ENCODE assay signal across 19 cellular contexts in genomic region chr4:22473268-22473667, GRCh38. TPM values are rescaled to one million over a fixed set of nuclear protein-coding genes. Genes with fewer than 3 reads are reported as not detected.
A peak's percentile ranks its signal among the peaks of the same experiment; 100 is the strongest.
DNase-seq lines count a peak whose midpoint lies in the region; ATAC-seq, FAIRE-seq and TF ChIP-seq lines count a peak whose summit lies in the region.
"Had no signal": no experiment of that assay in that cellular context is flagged by ENCODE, and none has a peak within 500 bp of the region (broad histone marks: within the 10 kb centered on the region; RNA-seq: fewer than 3 reads in every experiment).

No MANE protein-coding gene starts in this region.

- peaks cover 2% of the 10 kb centered on the region for H3K9me1 ChIP-seq in keratinocyte (ENCODE audit: control insufficient read depth, extremely low read depth, insufficient read depth, low read length)

- CTCF ChIA-PET in mammary epithelial cell (lab: Charles Lee; ENCODE audit: low non-redundant PET), result no interaction called here

- dilution Hi-C loops in mammary epithelial cell (cut with HindIII; ENCODE audit: low sequenced_read_pairs), result no loop called here
- dilution Hi-C loops in keratinocyte (cut with MboI; ENCODE audit: extremely low pct_ligation_motif_present, low sequenced_read_pairs), result no loop called here

- H4K20me1 ChIP-seq in mammary epithelial cell (ENCODE audit: insufficient read depth, low read length) (no peaks in the 10 kb centered on the region), keratinocyte (ENCODE audit: control insufficient read depth, extremely low read depth, insufficient read depth, low read length) (no peaks in the 10 kb centered on the region)

- peak overlapping the region; percentile 44 for H3K4me2 ChIP-seq in mammary epithelial cell (ENCODE audit: insufficient read depth, low read depth, low read length)
- H3K4me2 ChIP-seq in keratinocyte (ENCODE audit: control insufficient read depth, extremely low read depth, insufficient read depth, low read depth, low read length), result no peak overlapping the region

- 2% methylated on average over 4 of the region's 4 CpGs for whole genome bisulfite sequencing in mammary epithelial cell (ENCODE audit: low coverage, missing lambda C conversion rate)

- H2AFZ ChIP-seq in mammary epithelial cell (ENCODE audit: low read depth, low read length), result no peak overlapping the region
- H2AFZ ChIP-seq in keratinocyte (ENCODE audit: control insufficient read depth, low read length), result no peak overlapping the region

- no peak overlapping the region for H3K9ac ChIP-seq in mammary epithelial cell (ENCODE audit: insufficient read depth, low read length)
- no peak overlapping the region for H3K9ac ChIP-seq in keratinocyte (ENCODE audit: control insufficient read depth, extremely low read depth, insufficient read depth, low read length)

- H3K36me3 Mint-ChIP-seq in osteocyte (ENCODE audit: unreplicated experiment) (peaks cover 12% of the 10 kb centered on the region), progenitor cell of endocrine pancreas (ENCODE audit: insufficient read depth) (peaks cover 31% of the 10 kb centered on the region)
- H3K36me3 Mint-ChIP-seq: IgD-negative memory B cell; stimulated activated effector memory CD8-positive, alpha-beta T cell treated with anti-CD3 and anti-CD28 coated beads, Interleukin-12 subunit alpha, Interleukin-12 subunit beta, amount 100 ng/mL, for 72 hours had no signal

- H3K4me3 ChIP-seq in AG10803 (ENCODE audit: low read length), result no peak overlapping the region
- no peak overlapping the region for H3K4me3 ChIP-seq in mammary epithelial cell (replicated peaks in 1 of 3; ENCODE audit: insufficient read depth in 1 of 3, low read depth in 2 of 3, low read length in 3 of 3)
- H3K4me3 ChIP-seq in keratinocyte (ENCODE audit: control insufficient read depth in 2 of 3, extremely low read depth in 1 of 3, insufficient read depth in 2 of 3, low read depth in 1 of 3, low read length in 3 of 3), result no peak overlapping the region
- H3K4me3 ChIP-seq in lower lobe of right lung, result no peak overlapping the region

- DNase-seq in AG10803 (ENCODE audit: low read depth), result peak; percentile 41
- DNase-seq in LHCN-M2 (ENCODE audit: low read depth), result peak; percentile 72
- peak; percentile 80 for DNase-seq in mammary epithelial cell
- peak; percentile 58 for DNase-seq in keratinocyte (ENCODE audit: low read depth, low spot score)
- DNase-seq in lower lobe of right lung, result no peak
- no peak for DNase-seq in osteocyte (ENCODE audit: extremely low spot score, unreplicated experiment)
- DNase-seq in OCI-M2 (lab: John Stamatoyannopoulos, UW; ENCODE audit: unreplicated experiment), result no peak
- no peak for DNase-seq in progenitor cell of endocrine pancreas (ENCODE audit: low spot score, unreplicated experiment)
- DNase-seq: activated CD4-positive, alpha-beta T cell treated with anti-CD3 and anti-CD28 coated beads, Interleukin-2, amount 50 U/mL, for 48 hours; DND-41; NCI-H1436; NCI-H524; T-helper 9 cell had no signal

- no peaks in the 10 kb centered on the region for H3K27me3 ChIP-seq in mammary epithelial cell (ENCODE audit: insufficient read depth, low read length)
- H3K27me3 ChIP-seq in keratinocyte (ENCODE audit: control insufficient read depth, extremely low read depth, insufficient read depth, low read length), result no peaks in the 10 kb centered on the region
- no peaks in the 10 kb centered on the region for H3K27me3 ChIP-seq in lower lobe of right lung (ENCODE audit: low read depth)

- H3K9me3 Mint-ChIP-seq in osteocyte (ENCODE audit: unreplicated experiment), result no peaks in the 10 kb centered on the region
- H3K9me3 Mint-ChIP-seq in progenitor cell of endocrine pancreas (ENCODE audit: low read depth), result peaks cover 8% of the 10 kb centered on the region

- no TSS peak for BruUV-seq in mammary epithelial cell (replicated peaks; lab: Mats Ljungman, UMichigan)

- no peak overlapping the region for H3K27ac Mint-ChIP-seq in osteocyte (ENCODE audit: unreplicated experiment)
- no peak overlapping the region for H3K27ac Mint-ChIP-seq in progenitor cell of endocrine pancreas
- H3K27ac Mint-ChIP-seq: activated T-helper 17 cell treated with anti-CD3 and anti-CD28 coated beads, Interleukin-2, amount 50 U/mL, for 72 hours; B cell; IgD-negative memory B cell; stimulated activated effector memory CD8-positive, alpha-beta T cell treated with anti-CD3 and anti-CD28 coated beads, Interleukin-12 subunit alpha, Interleukin-12 subunit beta, amount 100 ng/mL, for 72 hours had no signal

- H3K9me3 ChIP-seq in mammary epithelial cell (replicated peaks; ENCODE audit: insufficient read depth, low read length), result no peaks in the 10 kb centered on the region
- no peaks in the 10 kb centered on the region for H3K9me3 ChIP-seq in keratinocyte (ENCODE audit: control insufficient read depth, low read depth, low read length)
- no peaks in the 10 kb centered on the region for H3K9me3 ChIP-seq in lower lobe of right lung

- no peaks in the 10 kb centered on the region for H3K27me3 Mint-ChIP-seq in osteocyte (ENCODE audit: unreplicated experiment)
- H3K27me3 Mint-ChIP-seq in progenitor cell of endocrine pancreas, result no peaks in the 10 kb centered on the region
- H3K27me3 Mint-ChIP-seq: activated T-helper 17 cell treated with anti-CD3 and anti-CD28 coated beads, Interleukin-2, amount 50 U/mL, for 72 hours; B cell; brain; IgD-negative memory B cell had no signal

- TF ChIP-seq CTCF in AG10803 (conservative IDR thresholded peaks at IDR 0.05; ENCODE audit: low read length) (no peak), mammary epithelial cell (conservative IDR thresholded peaks at IDR 0.05 in 1 of 2, IDR thresholded peaks at IDR 0.05 in 1 of 2; ENCODE audit: extremely low read depth in 1 of 2, insufficient read depth in 1 of 2, low read depth in 1 of 2, low read length in 2 of 2) (no peak), keratinocyte (optimal IDR thresholded peaks at IDR 0.05 in 1 of 3, IDR thresholded peaks at IDR 0.05 in 1 of 3, conservative IDR thresholded peaks at IDR 0.05 in 1 of 3; ENCODE audit: extremely low read depth in 1 of 3, insufficient read depth in 2 of 3, low read length in 3 of 3) (no peak), lower lobe of right lung (IDR thresholded peaks at IDR 0.05) (no peak), osteocyte (IDR thresholded peaks at IDR 0.05) (no peak), progenitor cell of endocrine pancreas (IDR thresholded peaks at IDR 0.05; ENCODE audit: unreplicated experiment) (no peak)

- ATAC-seq in lower lobe of right lung, result no peak
- ATAC-seq: activated T-helper 17 cell treated with anti-CD3 and anti-CD28 coated beads, Interleukin-2, amount 50 U/mL, for 72 hours; stimulated activated effector memory CD8-positive, alpha-beta T cell treated with anti-CD3 and anti-CD28 coated beads, Interleukin-12 subunit alpha, Interleukin-12 subunit beta, amount 100 ng/mL, for 72 hours had no signal

- intact Hi-C loops in mammary epithelial cell (cut with micrococcal nuclease), result loop anchor here (1.0 to 2.0 kb wide), 3 partner anchors 10 to 42 kb away; no protein-coding TSS in a partner anchor
- intact Hi-C loops in lower lobe of right lung (cut with DNase I), result no loop called here

- peak; percentile 87 for FAIRE-seq in keratinocyte (lab: Jason Lieb, UNC)
- FAIRE-seq: GM19239 had no signal

- H3K36me3 ChIP-seq in mammary epithelial cell (ENCODE audit: insufficient read depth, low read length) (no peaks in the 10 kb centered on the region), keratinocyte (ENCODE audit: control insufficient read depth in 2 of 2, extremely low read depth in 1 of 2, insufficient read depth in 2 of 2, low read length in 2 of 2) (peaks cover 3% of the 10 kb centered on the region in 2 experiments), lower lobe of right lung (no peaks in the 10 kb centered on the region)

- H3K79me2 ChIP-seq in mammary epithelial cell (ENCODE audit: insufficient read depth, low read length), result peaks cover 82% of the 10 kb centered on the region
- H3K79me2 ChIP-seq in keratinocyte (ENCODE audit: control insufficient read depth, insufficient read depth, low read length), result peaks cover 57% of the 10 kb centered on the region

- H3K27ac ChIP-seq in mammary epithelial cell (ENCODE audit: insufficient read depth, low read depth, low read length) (peak overlapping the region; percentile 65), keratinocyte (ENCODE audit: control insufficient read depth, insufficient read depth, low read length) (peak overlapping the region; percentile 50), lower lobe of right lung (no peak overlapping the region)

- H3K4me1 ChIP-seq in mammary epithelial cell (ENCODE audit: insufficient read depth, low read length) (peaks cover 44% of the 10 kb centered on the region), keratinocyte (ENCODE audit: control insufficient read depth, extremely low read depth, insufficient read depth, low read length) (peaks cover 41% of the 10 kb centered on the region), lower lobe of right lung (no peaks in the 10 kb centered on the region)

- H3K4me1 Mint-ChIP-seq in osteocyte (ENCODE audit: unreplicated experiment) (peaks cover 23% of the 10 kb centered on the region), progenitor cell of endocrine pancreas (ENCODE audit: low read depth) (peaks cover 23% of the 10 kb centered on the region)
- H3K4me1 Mint-ChIP-seq: activated T-helper 17 cell treated with anti-CD3 and anti-CD28 coated beads, Interleukin-2, amount 50 U/mL, for 72 hours; B cell; IgD-negative memory B cell; stimulated activated effector memory CD8-positive, alpha-beta T cell treated with anti-CD3 and anti-CD28 coated beads, Interleukin-12 subunit alpha, Interleukin-12 subunit beta, amount 100 ng/mL, for 72 hours had no signal

- H3K4me3 Mint-ChIP-seq in osteocyte (ENCODE audit: unreplicated experiment), result no peak overlapping the region
- H3K4me3 Mint-ChIP-seq in progenitor cell of endocrine pancreas (ENCODE audit: low read depth), result no peak overlapping the region
- H3K4me3 Mint-ChIP-seq: activated T-helper 17 cell treated with anti-CD3 and anti-CD28 coated beads, Interleukin-2, amount 50 U/mL, for 72 hours; B cell; brain; IgD-negative memory B cell; stimulated activated effector memory CD8-positive, alpha-beta T cell treated with anti-CD3 and anti-CD28 coated beads, Interleukin-12 subunit alpha, Interleukin-12 subunit beta, amount 100 ng/mL, for 72 hours had no signal

- in situ Hi-C loops in mammary epithelial cell (cut with MboI; ENCODE audit: low sequenced_read_pairs in 2 of 2), result no loop called here

RNA-seq across cellular contexts. Expression of gene ADGRA3, which starts 42.6 kb away (rescaled TPM):
- total RNA-seq in LHCN-M2 (2014; rRNA removed) (25.5 and 29.2 TPM in 2 replicates), mammary epithelial cell (10 to 100 TPM; 48.0 to 66.8 TPM), lower lobe of right lung (15.8 TPM), osteocyte (32.2 and 34.0 TPM in 2 replicates), progenitor cell of endocrine pancreas (127 and 145 TPM in 2 replicates)
- 10.2 TPM for polyA plus RNA-seq in LHCN-M2 (2012)
- polyA plus RNA-seq in mammary epithelial cell (35.2 TPM), keratinocyte (35.1 to 38.7 TPM (median 36.4 TPM) in 3 replicates)
- polyA minus RNA-seq in mammary epithelial cell (138 TPM), keratinocyte (55.7 to 129 TPM (median 90.1 TPM) in 3 replicates)
- 17.7 TPM for polyA plus RNA-seq in keratinocyte (2011; ENCODE audit: low read depth)
- polyA plus RNA-seq in keratinocyte (2011; cell fraction: cytosol; rRNA removed), result 15.6 and 24.3 TPM in 2 replicates
- polyA plus RNA-seq in keratinocyte (2011; cell fraction: nucleus; rRNA removed), result 61.9 and 72.5 TPM in 2 replicates
- polyA plus RNA-seq in keratinocyte (2012; ENCODE audit: low replicate concordance), result 23.1 and 30.2 TPM in 2 replicates
- polyA minus RNA-seq in keratinocyte (2011; cell fraction: cytosol; rRNA and poly(A)+ RNA removed), result 31.3 TPM
- polyA minus RNA-seq in keratinocyte (2011; cell fraction: nucleus; rRNA and poly(A)+ RNA removed), result 75.0 and 117 TPM in 2 replicates
- total RNA-seq: B cell had no signal

Comparison
In these comparisons a context has a peak if more than half of its experiments do, and no peak if none do; other contexts are left out.
1. DNase-seq: peak in AG10803 (single experiment), LHCN-M2 (single experiment), mammary epithelial cell (single experiment) and keratinocyte (single experiment); none in lower lobe of right lung (single experiment), osteocyte (single experiment), OCI-M2 (single experiment) and progenitor cell of endocrine pancreas (single experiment).